In genomic region chr2:128090909-128091690, GRCh38 we compare ENCODE assay signal across 8 cellular contexts. TPM values are rescaled to one million over a fixed set of nuclear protein-coding genes. Genes with fewer than 3 reads are reported as not detected.
A peak's percentile ranks its signal among the peaks of the same experiment; 100 is the strongest.
DNase-seq lines count a peak whose midpoint lies in the region; TF ChIP-seq lines count a peak whose summit lies in the region.

TSS of gene UGGT1 (plus strand) at chr2:128091200. CDS start at chr2:128091358, 158 bp downstream.

- H2AFZ ChIP-seq in MM.1S (ENCODE audit: low read length): peak within 1 kb of the TSS; percentile 93
- peak within 1 kb of the TSS; percentile 100 for H2AFZ ChIP-seq in neural cell (ENCODE audit: low read depth, low read length)

- H3K9me3 ChIP-seq in ES-I3 (ENCODE audit: control insufficient read depth, insufficient read depth, low read length): no peaks in the 10 kb centered on the region
- H3K9me3 ChIP-seq in HAP-1: no peaks in the 10 kb centered on the region
- H3K9me3 ChIP-seq in MM.1S (replicated peaks; ENCODE audit: insufficient read depth, low read length): no peaks in the 10 kb centered on the region
- H3K9me3 ChIP-seq in neural cell (ENCODE audit: low read length): no peaks in the 10 kb centered on the region
- no peaks in the 10 kb centered on the region for H3K9me3 ChIP-seq in stomach

- in situ Hi-C loops in HAP-1 (cut with MboI; ENCODE audit: low sequenced_read_pairs): loop anchor here (5.0 kb wide), 1 partner anchor 64 kb away; the partner anchor contains the start of gene SAP130

- H3K9ac ChIP-seq in ES-I3 (ENCODE audit: low read depth, low read length) (peak within 1 kb of the TSS; percentile 87), MM.1S (ENCODE audit: low read length) (peak within 1 kb of the TSS; percentile 89), neural cell (ENCODE audit: low read length) (peak within 1 kb of the TSS; percentile 79)

- peak within 1 kb of the TSS; percentile 68 for H3K27ac ChIP-seq in MM.1S (ENCODE audit: low read length)
- peak within 1 kb of the TSS; percentile 80 for H3K27ac ChIP-seq in neural cell (ENCODE audit: low read length)
- peak within 1 kb of the TSS; percentile 87 to 89 (median 88) for H3K27ac ChIP-seq in stomach

- TF ChIP-seq CTCF in MM.1S (IDR thresholded peaks at IDR 0.05; ENCODE audit: low read length): no peak
- TF ChIP-seq CTCF in fibroblast of villous mesenchyme (IDR thresholded peaks at IDR 0.05; ENCODE audit: insufficient read depth, low read depth, low read length): no peak
- TF ChIP-seq CTCF in neural cell (IDR thresholded peaks at IDR 0.05; ENCODE audit: poor library complexity, severe bottlenecking): no peak
- no peak for TF ChIP-seq CTCF in stomach (IDR thresholded peaks at IDR 0.05)

- H3K36me3 ChIP-seq in ES-I3 (ENCODE audit: insufficient read depth, low read length) (no peaks in the 10 kb centered on the region), HAP-1 (replicated peaks) (peaks cover 10% of the 10 kb centered on the region), MM.1S (replicated peaks; ENCODE audit: insufficient read depth, low read length) (no peaks in the 10 kb centered on the region), neural cell (ENCODE audit: insufficient read depth, low read length) (no peaks in the 10 kb centered on the region), stomach (peaks cover 0 to 10% (median 3%) of the 10 kb centered on the region in 4 donors)

- H3K4me2 ChIP-seq in MM.1S (ENCODE audit: low read depth, low read length): peak within 1 kb of the TSS; percentile 77
- H3K4me2 ChIP-seq in neural cell (ENCODE audit: low read length): peak within 1 kb of the TSS; percentile 96

- 0% methylated on average over 32 to 59 of the region's 59 CpGs for WGBS in stomach, 5 donors

- no peaks in the 10 kb centered on the region for H3K9me2 ChIP-seq in MM.1S (replicated peaks; ENCODE audit: insufficient read depth, low read length)
- no peaks in the 10 kb centered on the region for H3K9me2 ChIP-seq in neural cell (ENCODE audit: insufficient read depth, low read length)

- H3K27me3 ChIP-seq in HAP-1 (ENCODE audit: low read depth): no peaks in the 10 kb centered on the region
- H3K27me3 ChIP-seq in MM.1S (replicated peaks; ENCODE audit: insufficient read depth, low read length): no peaks in the 10 kb centered on the region
- H3K27me3 ChIP-seq in neural cell (ENCODE audit: insufficient read depth, low read depth, low read length): no peaks in the 10 kb centered on the region
- H3K27me3 ChIP-seq in stomach: no peaks in the 10 kb centered on the region

- H3F3A ChIP-seq in MM.1S (ENCODE audit: insufficient read depth, low read length): peaks cover 9% of the 10 kb centered on the region
- no peaks in the 10 kb centered on the region for H3F3A ChIP-seq in neural cell (ENCODE audit: insufficient read depth, low read length, poor library complexity, severe bottlenecking)

- peak; percentile 83 to 96 for DNase-seq in HAP-1 (ENCODE audit: low spot score in 2 of 2)
- DNase-seq in MM.1S: peak; percentile 98
- DNase-seq in SIG-M5 (lab: John Stamatoyannopoulos, UW): peak; percentile 92
- peak; percentile 77 for DNase-seq in activated gamma-delta T cell (lab: John Stamatoyannopoulos, UW)
- peak; percentile 98 for DNase-seq in fibroblast of villous mesenchyme (ENCODE audit: low read depth)
- DNase-seq in stomach: peak; percentile 96

- H3K4me1 ChIP-seq in ES-I3 (ENCODE audit: insufficient read depth, low read length): no peaks in the 10 kb centered on the region
- no peaks in the 10 kb centered on the region; the same call in 1 of the 2 replicates for H3K4me1 ChIP-seq in HAP-1
- H3K4me1 ChIP-seq in MM.1S (ENCODE audit: low read length): no peaks in the 10 kb centered on the region
- peaks cover 0 to 41% (median 35%) of the 10 kb centered on the region in 4 donors for H3K4me1 ChIP-seq in stomach

- peak within 1 kb of the TSS; percentile 82 for H3K4me3 ChIP-seq in HAP-1
- peak within 1 kb of the TSS; percentile 84 for H3K4me3 ChIP-seq in MM.1S (ENCODE audit: low read length)
- peak within 1 kb of the TSS; percentile 99 for H3K4me3 ChIP-seq in fibroblast of villous mesenchyme (ENCODE audit: low read depth, low read length)
- peak within 1 kb of the TSS; percentile 95 for H3K4me3 ChIP-seq in neural cell (ENCODE audit: low read length)
- peak within 1 kb of the TSS; percentile 75 to 99 (median 92) for H3K4me3 ChIP-seq in stomach

- intact Hi-C loops in stomach (cut with DNase I; ENCODE audit: low total_unique reads): no loop called here

- H4K20me1 ChIP-seq in MM.1S (ENCODE audit: insufficient read depth, low read length): no peaks in the 10 kb centered on the region
- H4K20me1 ChIP-seq in neural cell (ENCODE audit: insufficient read depth): no peaks in the 10 kb centered on the region

- H3K79me2 ChIP-seq in MM.1S (ENCODE audit: low read length): peaks cover 49% of the 10 kb centered on the region
- peaks cover 42% of the 10 kb centered on the region for H3K79me2 ChIP-seq in neural cell (replicated peaks; ENCODE audit: insufficient read depth, low read length)

- peak; percentile 47 for TF ChIP-seq EP300 in neural cell (conservative IDR thresholded peaks at IDR 0.05; ENCODE audit: poor library complexity, severe bottlenecking)
- no peak for TF ChIP-seq EP300 in stomach (IDR thresholded peaks at IDR 0.05)

- TF ChIP-seq RAD21 in neural cell (conservative IDR thresholded peaks at IDR 0.05): no peak

- TF ChIP-seq POLR2A in stomach (IDR thresholded peaks at IDR 0.05): peak in 2 of 4 donors; percentile 54 to 69

TF ChIP-seq in neural cell, 6 proteins besides CTCF, POLR2A, EP300 and RAD21:
- TF ChIP-seq POLR2AphosphoS5 (IDR thresholded peaks at IDR 0.05) (peak; percentile 93), MXI1 (conservative IDR thresholded peaks at IDR 0.05; ENCODE audit: poor library complexity, severe bottlenecking) (peak; percentile 97), EZH2 (IDR thresholded peaks at IDR 0.05; ENCODE audit: borderline replicate concordance, insufficient read depth, low read length, poor library complexity, severe bottlenecking) (no peak), REST (IDR thresholded peaks at IDR 0.05; ENCODE audit: borderline replicate concordance) (peak; percentile 59), SMC3 (conservative IDR thresholded peaks at IDR 0.05; ENCODE audit: poor library complexity) (no peak), TAF1 (IDR thresholded peaks at IDR 0.05; ENCODE audit: low read depth) (peak; percentile 78)
TF ChIP-seq in neural cell: peak in this region for 4.

RNA-seq across cellular contexts. Expression of gene UGGT1, which starts in this region (rescaled TPM):
- total RNA-seq in fibroblast of villous mesenchyme: 64.1 and 75.1 TPM in 2 replicates
- polyA plus RNA-seq in neural cell: 26.3 and 27.4 TPM in 2 replicates
- 76.0 and 85.5 TPM in 2 replicates for polyA minus RNA-seq in neural cell
- total RNA-seq in stomach: 10 to 100 TPM; 18.3 to 83.6 (median 41.7) TPM
- polyA plus RNA-seq in stomach: 1 to 10 TPM; 2.0 to 6.6 (median 4.4) TPM

Comparison
In these comparisons a context has a peak if more than half of its experiments do, and no peak if none do; other contexts are left out.
1. Peak in every context shown above with its lines: DNase-seq, H3K4me3 ChIP-seq and H3K27ac ChIP-seq.